In the genomic region with DNA sequence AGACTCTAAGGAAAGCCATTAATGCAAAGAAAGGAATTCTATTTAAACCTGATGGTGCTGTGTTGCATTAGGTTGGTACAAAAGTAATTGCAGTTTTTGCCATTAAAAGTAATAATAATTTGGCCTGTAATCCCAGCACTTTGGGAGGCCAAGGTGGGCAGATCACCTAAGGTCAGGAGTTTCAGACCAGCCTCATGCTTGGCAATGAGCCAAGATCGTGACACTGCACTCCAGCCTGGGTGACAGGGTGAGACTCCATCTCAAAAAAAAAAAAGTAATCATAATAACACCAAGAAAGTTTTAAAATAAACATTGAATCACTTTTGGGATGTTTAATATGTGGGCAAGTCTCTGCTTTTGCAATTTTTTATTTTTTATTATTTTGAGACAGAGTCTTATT, we compare ENCODE assay signal across 30 cellular contexts.
"Had no signal": no experiment of that assay in that cellular context is flagged by ENCODE, and none has a peak within 500 bp of the region (broad histone marks: within the 10 kb centered on the region; RNA-seq: fewer than 3 reads in every experiment).

No MANE protein-coding gene starts in this region.

- DNase-seq: activated CD4-positive, alpha-beta memory T cell treated with anti-CD3 and anti-CD28 coated beads, Interleukin-2, amount 10 ng/mL, durations not matched to agents 7 days and 5 days; activated CD4-positive, alpha-beta T cell treated with anti-CD3 and anti-CD28 coated beads for 1 hour; activated CD4-positive, alpha-beta T cell treated with anti-CD3 and anti-CD28 coated beads for 4 hours; activated CD4-positive, alpha-beta T cell treated with anti-CD3 and anti-CD28 coated beads, Interleukin-2, amount 10 ng/mL, durations not matched to agents 7 days and 5 days; activated CD4-positive, alpha-beta T cell treated with anti-CD3 and anti-CD28 coated beads, Interleukin-2, amount 50 U/mL, for 4 hours; activated CD8-positive, alpha-beta memory T cell treated with anti-CD3 and anti-CD28 coated beads, Interleukin-2, amount 50 U/mL, for 48 hours; activated gamma-delta T cell; activated naive CD4-positive, alpha-beta T cell; activated naive CD4-positive, alpha-beta T cell treated with anti-CD3 and anti-CD28 coated beads, Interleukin-2, amount 10 ng/mL, durations not matched to agents 7 days and 5 days; activated T-cell treated with anti-CD3 and anti-CD28 coated beads for 4 hours; activated T-cell treated with anti-CD3 and anti-CD28 coated beads, Interleukin-2, amount 50 U/mL, for 24 hours; activated T-cell treated with anti-CD3 and anti-CD28 coated beads, Interleukin-2, amount 50 U/mL, for 72 hours; amniotic stem cell; anterior cingulate cortex; brain microvascular endothelial cell; colonic mucosa; effector CD8-positive, alpha-beta T cell; foreskin fibroblast; head of caudate nucleus; hippocampal formation; T-helper 2 cell had no signal

- H3K4me3 ChIP-seq: colonic mucosa had no signal

- ATAC-seq: activated T-cell treated with anti-CD3 and anti-CD28 coated beads, Interleukin-2, amount 50 U/mL, for 72 hours; esophagus mucosa; WTC11 had no signal

- FAIRE-seq: astrocyte, bronchial epithelial cell, endometrium, endothelial cell of umbilical vein, frontal cortex had no signal

- H3K36me3 ChIP-seq: brain microvascular endothelial cell, colonic mucosa had no signal

- H3K27me3 ChIP-seq: brain microvascular endothelial cell, colonic mucosa had no signal

- H3K27ac ChIP-seq: brain microvascular endothelial cell, colonic mucosa, epithelial cell of prostate, VCaP had no signal

- H3K4me1 ChIP-seq: colonic mucosa had no signal

- H3K9me3 ChIP-seq: colonic mucosa had no signal
